In genomic region chr6:13653296-13653695, GRCh38 we compare ENCODE assay signal across 1 cellular context.
TF ChIP-seq lines count a peak whose summit lies in the region.

No MANE protein-coding gene starts in this region.

TF ChIP-seq in GM12878, 131 proteins besides CTCF, POLR2A, EP300 and RAD21:
- no peak for TF ChIP-seq RAD51 (IDR thresholded peaks at IDR 0.05)
